ENCODE assay signal across 20 cellular contexts in the genomic region with DNA sequence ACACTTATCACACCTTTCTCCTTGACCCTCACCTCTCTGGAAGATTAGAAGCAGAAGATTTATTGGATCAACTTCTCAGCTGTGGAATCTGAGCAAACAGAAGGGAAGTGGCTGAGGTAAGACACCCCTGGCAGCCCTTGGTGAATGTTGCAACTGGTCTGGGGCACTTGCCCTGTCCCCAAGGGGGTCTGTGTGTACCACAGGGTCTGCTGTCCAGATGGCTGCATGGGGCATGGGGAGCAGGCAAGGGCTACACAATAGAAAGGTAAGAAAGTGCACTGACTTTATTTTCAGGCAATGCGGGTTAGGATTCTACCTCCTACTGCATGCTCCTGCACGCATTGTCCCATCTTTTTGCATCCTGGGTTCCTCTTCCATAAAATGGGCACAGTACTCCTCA.
"Had no signal": no experiment of that assay in that cellular context is flagged by ENCODE, and none has a peak within 500 bp of the region (broad histone marks: within the 10 kb centered on the region; RNA-seq: fewer than 3 reads in every experiment).

No MANE protein-coding gene starts in this region.

- DNase-seq: caudate nucleus; colonic mucosa; effector CD4-positive, alpha-beta T cell; endodermal cell; erythroblast; foreskin keratinocyte; hippocampal formation; left colon; mucosa of descending colon; natural killer cell; occipital lobe; pancreas; psoas muscle; retina; stimulated activated CD4-positive, alpha-beta T cell treated with anti-CD3 and anti-CD28 coated beads, Interleukin-2, amount 100 ng/mL, for 24 hours; stimulated activated naive CD4-positive, alpha-beta T cell treated with Interleukin-2 at 50 U/mL for 16 hours had no signal

- H3K4me3 ChIP-seq: colonic mucosa, mucosa of descending colon, pancreas, psoas muscle, right lobe of liver, suprapubic skin, tibial artery had no signal

- H3K4me1 ChIP-seq: colonic mucosa, foreskin keratinocyte, psoas muscle, tibial artery had no signal

- H3K27ac ChIP-seq: foreskin keratinocyte, psoas muscle, suprapubic skin, tibial artery had no signal

- ATAC-seq: foreskin keratinocyte, left colon, mucosa of descending colon, natural killer cell, pancreas, psoas muscle, right lobe of liver had no signal

- FAIRE-seq: endothelial cell of umbilical vein, pancreas had no signal

- H3K9me3 ChIP-seq: colonic mucosa, mucosa of descending colon, pancreas, psoas muscle, right lobe of liver, suprapubic skin, tibial artery had no signal

- H3K27me3 ChIP-seq: colonic mucosa, pancreas, right lobe of liver, suprapubic skin, tibial artery had no signal

- H3K36me3 ChIP-seq: colonic mucosa, pancreas, right lobe of liver, suprapubic skin, tibial artery had no signal
